ENCODE assay signal across 1 cellular context in the genomic region with DNA sequence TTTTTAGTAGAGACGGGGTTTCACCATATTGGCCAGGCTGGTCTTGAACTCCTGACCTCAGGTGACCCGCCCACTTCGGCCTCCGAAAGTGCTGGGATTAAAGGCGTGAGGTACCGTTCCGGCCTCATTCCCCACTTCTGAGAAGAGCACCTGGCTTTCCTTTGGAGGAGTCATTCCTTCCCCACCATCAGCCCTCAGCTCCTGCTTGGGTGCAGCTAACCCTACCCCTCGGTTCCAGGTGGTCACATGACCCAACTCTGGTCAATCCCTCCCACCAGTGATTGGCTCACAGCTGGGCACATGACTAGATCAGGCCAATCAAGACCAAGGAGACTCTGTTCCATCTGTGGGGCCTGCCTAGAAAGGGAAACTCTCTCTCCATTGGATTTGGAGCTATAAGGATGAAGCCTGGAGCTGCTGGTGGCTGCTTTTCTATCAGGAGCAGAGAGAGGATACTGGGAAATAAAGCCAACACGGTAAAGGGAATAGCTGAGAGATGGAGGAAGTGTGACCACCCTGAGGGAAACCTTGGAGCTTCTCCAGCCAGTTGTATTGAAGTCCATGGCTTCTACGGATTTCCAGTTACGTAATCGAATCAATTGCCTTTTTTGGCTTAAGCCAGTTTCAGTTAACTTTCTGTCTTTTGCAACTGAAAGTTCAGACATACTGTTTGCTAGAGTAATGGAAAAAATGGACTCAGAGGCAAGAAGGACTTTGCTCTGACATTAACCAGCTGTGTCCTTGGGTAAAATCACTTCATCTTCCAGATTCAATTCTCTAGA.
A peak's percentile ranks its signal among the peaks of the same experiment; 100 is the strongest.
TF ChIP-seq lines count a peak whose summit lies in the region.

No MANE protein-coding gene starts in this region.

TF ChIP-seq in HepG2, 621 proteins besides CTCF, POLR2A, EP300 and RAD21 (continued from another document and continues in another):
- TF ChIP-seq, protein P1, sequence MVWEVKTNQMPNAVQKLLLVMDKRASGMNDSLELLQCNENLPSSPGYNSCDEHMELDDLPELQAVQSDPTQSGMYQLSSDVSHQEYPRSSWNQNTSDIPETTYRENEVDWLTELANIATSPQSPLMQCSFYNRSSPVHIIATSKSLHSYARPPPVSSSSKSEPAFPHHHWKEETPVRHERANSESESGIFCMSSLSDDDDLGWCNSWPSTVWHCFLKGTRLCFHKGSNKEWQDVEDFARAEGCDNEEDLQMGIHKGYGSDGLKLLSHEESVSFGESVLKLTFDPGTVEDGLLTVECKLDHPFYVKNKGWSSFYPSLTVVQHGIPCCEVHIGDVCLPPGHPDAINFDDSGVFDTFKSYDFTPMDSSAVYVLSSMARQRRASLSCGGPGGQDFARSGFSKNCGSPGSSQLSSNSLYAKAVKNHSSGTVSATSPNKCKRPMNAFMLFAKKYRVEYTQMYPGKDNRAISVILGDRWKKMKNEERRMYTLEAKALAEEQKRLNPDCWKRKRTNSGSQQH (CRISPR knock-in tag; IDR thresholded peaks at IDR 0.05; ENCODE audit: low read depth) = no peak
- peak; percentile 69; the same call in 1 of the 2 replicates for TF ChIP-seq ZMYM4 (CRISPR knock-in tag; IDR thresholded peaks at IDR 0.05)
- TF ChIP-seq, protein P2, sequence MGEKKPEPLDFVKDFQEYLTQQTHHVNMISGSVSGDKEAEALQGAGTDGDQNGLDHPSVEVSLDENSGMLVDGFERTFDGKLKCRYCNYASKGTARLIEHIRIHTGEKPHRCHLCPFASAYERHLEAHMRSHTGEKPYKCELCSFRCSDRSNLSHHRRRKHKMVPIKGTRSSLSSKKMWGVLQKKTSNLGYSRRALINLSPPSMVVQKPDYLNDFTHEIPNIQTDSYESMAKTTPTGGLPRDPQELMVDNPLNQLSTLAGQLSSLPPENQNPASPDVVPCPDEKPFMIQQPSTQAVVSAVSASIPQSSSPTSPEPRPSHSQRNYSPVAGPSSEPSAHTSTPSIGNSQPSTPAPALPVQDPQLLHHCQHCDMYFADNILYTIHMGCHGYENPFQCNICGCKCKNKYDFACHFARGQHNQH (CRISPR knock-in tag; IDR thresholded peaks at IDR 0.05) = 0 out of 2 replicates have a peak, but pooled peaks have one; percentile 23
- no peak for TF ChIP-seq ZNF296 (CRISPR knock-in tag; conservative IDR thresholded peaks at IDR 0.05)
- peak; percentile 33; the same call in 1 of the 2 replicates for TF ChIP-seq ZNF431 (CRISPR knock-in tag; IDR thresholded peaks at IDR 0.05; ENCODE audit: borderline replicate concordance, low read depth)
- no peak for TF ChIP-seq SATB2 (CRISPR knock-in tag; IDR thresholded peaks at IDR 0.05)
- no peak for TF ChIP-seq ZFP37 (CRISPR knock-in tag; IDR thresholded peaks at IDR 0.05; ENCODE audit: borderline replicate concordance)
- TF ChIP-seq HNRNPUL1 (IDR thresholded peaks at IDR 0.05; ENCODE audit: low read depth, low read length) = no peak
- no peak for TF ChIP-seq ZNF589 (CRISPR knock-in tag; conservative IDR thresholded peaks at IDR 0.05)
- 0 out of 2 replicates have a peak, but pooled peaks have one; percentile 26 for TF ChIP-seq SOX5 (CRISPR knock-in tag; IDR thresholded peaks at IDR 0.05; ENCODE audit: borderline replicate concordance)
- TF ChIP-seq REPIN1 (CRISPR knock-in tag; IDR thresholded peaks at IDR 0.05; ENCODE audit: borderline replicate concordance, low read depth) = peak; percentile 58; the same call in 1 of the 2 replicates
- TF ChIP-seq SAP130 (CRISPR knock-in tag; IDR thresholded peaks at IDR 0.05; ENCODE audit: low read depth) = 0 out of 2 replicates have a peak, but pooled peaks have one; percentile 19
- TF ChIP-seq GATAD2A (CRISPR knock-in tag; IDR thresholded peaks at IDR 0.05) = peak; percentile 81
- TF ChIP-seq HDAC1 (CRISPR knock-in tag; IDR thresholded peaks at IDR 0.05) = peak; percentile 61
- TF ChIP-seq TCF12 (IDR thresholded peaks at IDR 0.05) = no peak
- TF ChIP-seq TCF12 (CRISPR knock-in tag; IDR thresholded peaks at IDR 0.05) = 0 out of 2 replicates have a peak, but pooled peaks have one; percentile 40
- no peak for TF ChIP-seq ZNF20 (CRISPR knock-in tag; IDR thresholded peaks at IDR 0.05)
- no peak for TF ChIP-seq EZH2 (conservative IDR thresholded peaks at IDR 0.05; ENCODE audit: low read depth, low read length)
- TF ChIP-seq ONECUT2 (CRISPR knock-in tag; IDR thresholded peaks at IDR 0.05) = no peak
- no peak for TF ChIP-seq MATR3 (CRISPR knock-in tag; IDR thresholded peaks at IDR 0.05)
- TF ChIP-seq ZNF530 (CRISPR knock-in tag; IDR thresholded peaks at IDR 0.05; ENCODE audit: low read depth) = no peak
- TF ChIP-seq NFRKB (IDR thresholded peaks at IDR 0.05) = no peak
- no peak for TF ChIP-seq ZNF367 (CRISPR knock-in tag; IDR thresholded peaks at IDR 0.05; ENCODE audit: borderline replicate concordance)
- TF ChIP-seq ZNF331 (CRISPR knock-in tag; IDR thresholded peaks at IDR 0.05) = peak; percentile 24; the same call in 1 of the 2 replicates
- peak; percentile 63 for TF ChIP-seq MED1 (CRISPR knock-in tag; IDR thresholded peaks at IDR 0.05)
- TF ChIP-seq, protein P3, sequence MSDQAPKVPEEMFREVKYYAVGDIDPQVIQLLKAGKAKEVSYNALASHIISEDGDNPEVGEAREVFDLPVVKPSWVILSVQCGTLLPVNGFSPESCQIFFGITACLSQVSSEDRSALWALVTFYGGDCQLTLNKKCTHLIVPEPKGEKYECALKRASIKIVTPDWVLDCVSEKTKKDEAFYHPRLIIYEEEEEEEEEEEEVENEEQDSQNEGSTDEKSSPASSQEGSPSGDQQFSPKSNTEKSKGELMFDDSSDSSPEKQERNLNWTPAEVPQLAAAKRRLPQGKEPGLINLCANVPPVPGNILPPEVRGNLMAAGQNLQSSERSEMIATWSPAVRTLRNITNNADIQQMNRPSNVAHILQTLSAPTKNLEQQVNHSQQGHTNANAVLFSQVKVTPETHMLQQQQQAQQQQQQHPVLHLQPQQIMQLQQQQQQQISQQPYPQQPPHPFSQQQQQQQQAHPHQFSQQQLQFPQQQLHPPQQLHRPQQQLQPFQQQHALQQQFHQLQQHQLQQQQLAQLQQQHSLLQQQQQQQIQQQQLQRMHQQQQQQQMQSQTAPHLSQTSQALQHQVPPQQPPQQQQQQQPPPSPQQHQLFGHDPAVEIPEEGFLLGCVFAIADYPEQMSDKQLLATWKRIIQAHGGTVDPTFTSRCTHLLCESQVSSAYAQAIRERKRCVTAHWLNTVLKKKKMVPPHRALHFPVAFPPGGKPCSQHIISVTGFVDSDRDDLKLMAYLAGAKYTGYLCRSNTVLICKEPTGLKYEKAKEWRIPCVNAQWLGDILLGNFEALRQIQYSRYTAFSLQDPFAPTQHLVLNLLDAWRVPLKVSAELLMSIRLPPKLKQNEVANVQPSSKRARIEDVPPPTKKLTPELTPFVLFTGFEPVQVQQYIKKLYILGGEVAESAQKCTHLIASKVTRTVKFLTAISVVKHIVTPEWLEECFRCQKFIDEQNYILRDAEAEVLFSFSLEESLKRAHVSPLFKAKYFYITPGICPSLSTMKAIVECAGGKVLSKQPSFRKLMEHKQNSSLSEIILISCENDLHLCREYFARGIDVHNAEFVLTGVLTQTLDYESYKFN (CRISPR knock-in tag; conservative IDR thresholded peaks at IDR 0.05) = peak; percentile 73
- TF ChIP-seq HIVEP1 (CRISPR knock-in tag; IDR thresholded peaks at IDR 0.05) = no peak; the same call in 1 of the 2 replicates
- TF ChIP-seq HNF4A (CRISPR knock-in tag; IDR thresholded peaks at IDR 0.05) = peak; percentile 88
- TF ChIP-seq ATF7 (IDR thresholded peaks at IDR 0.05) = peak; percentile 27; the same call in 1 of the 2 replicates
- no peak for TF ChIP-seq ATF7 (CRISPR knock-in tag; IDR thresholded peaks at IDR 0.05)
- peak; percentile 4; the same call in 1 of the 2 replicates for TF ChIP-seq MEF2D (CRISPR knock-in tag; IDR thresholded peaks at IDR 0.05)
- TF ChIP-seq ZNF678 (CRISPR knock-in tag; IDR thresholded peaks at IDR 0.05) = no peak
- TF ChIP-seq CREM (IDR thresholded peaks at IDR 0.05) = peak; percentile 31; the same call in 1 of the 2 replicates
- no peak for TF ChIP-seq CREM (CRISPR knock-in tag; IDR thresholded peaks at IDR 0.05)
- no peak for TF ChIP-seq CBX5 (CRISPR knock-in tag; IDR thresholded peaks at IDR 0.05; ENCODE audit: borderline replicate concordance)
- no peak for TF ChIP-seq HDAC6 (IDR thresholded peaks at IDR 0.05; ENCODE audit: low read depth, low read length)
- no peak for TF ChIP-seq JARID2 (CRISPR knock-in tag; IDR thresholded peaks at IDR 0.05; ENCODE audit: insufficient replicate concordance)
- TF ChIP-seq, protein P4, sequence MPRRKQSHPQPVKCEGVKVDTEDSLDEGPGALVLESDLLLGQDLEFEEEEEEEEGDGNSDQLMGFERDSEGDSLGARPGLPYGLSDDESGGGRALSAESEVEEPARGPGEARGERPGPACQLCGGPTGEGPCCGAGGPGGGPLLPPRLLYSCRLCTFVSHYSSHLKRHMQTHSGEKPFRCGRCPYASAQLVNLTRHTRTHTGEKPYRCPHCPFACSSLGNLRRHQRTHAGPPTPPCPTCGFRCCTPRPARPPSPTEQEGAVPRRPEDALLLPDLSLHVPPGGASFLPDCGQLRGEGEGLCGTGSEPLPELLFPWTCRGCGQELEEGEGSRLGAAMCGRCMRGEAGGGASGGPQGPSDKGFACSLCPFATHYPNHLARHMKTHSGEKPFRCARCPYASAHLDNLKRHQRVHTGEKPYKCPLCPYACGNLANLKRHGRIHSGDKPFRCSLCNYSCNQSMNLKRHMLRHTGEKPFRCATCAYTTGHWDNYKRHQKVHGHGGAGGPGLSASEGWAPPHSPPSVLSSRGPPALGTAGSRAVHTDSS (CRISPR knock-in tag; conservative IDR thresholded peaks at IDR 0.05) = no peak
- peak; percentile 81 for TF ChIP-seq POGZ (CRISPR knock-in tag; IDR thresholded peaks at IDR 0.05)
- TF ChIP-seq, protein P5, sequence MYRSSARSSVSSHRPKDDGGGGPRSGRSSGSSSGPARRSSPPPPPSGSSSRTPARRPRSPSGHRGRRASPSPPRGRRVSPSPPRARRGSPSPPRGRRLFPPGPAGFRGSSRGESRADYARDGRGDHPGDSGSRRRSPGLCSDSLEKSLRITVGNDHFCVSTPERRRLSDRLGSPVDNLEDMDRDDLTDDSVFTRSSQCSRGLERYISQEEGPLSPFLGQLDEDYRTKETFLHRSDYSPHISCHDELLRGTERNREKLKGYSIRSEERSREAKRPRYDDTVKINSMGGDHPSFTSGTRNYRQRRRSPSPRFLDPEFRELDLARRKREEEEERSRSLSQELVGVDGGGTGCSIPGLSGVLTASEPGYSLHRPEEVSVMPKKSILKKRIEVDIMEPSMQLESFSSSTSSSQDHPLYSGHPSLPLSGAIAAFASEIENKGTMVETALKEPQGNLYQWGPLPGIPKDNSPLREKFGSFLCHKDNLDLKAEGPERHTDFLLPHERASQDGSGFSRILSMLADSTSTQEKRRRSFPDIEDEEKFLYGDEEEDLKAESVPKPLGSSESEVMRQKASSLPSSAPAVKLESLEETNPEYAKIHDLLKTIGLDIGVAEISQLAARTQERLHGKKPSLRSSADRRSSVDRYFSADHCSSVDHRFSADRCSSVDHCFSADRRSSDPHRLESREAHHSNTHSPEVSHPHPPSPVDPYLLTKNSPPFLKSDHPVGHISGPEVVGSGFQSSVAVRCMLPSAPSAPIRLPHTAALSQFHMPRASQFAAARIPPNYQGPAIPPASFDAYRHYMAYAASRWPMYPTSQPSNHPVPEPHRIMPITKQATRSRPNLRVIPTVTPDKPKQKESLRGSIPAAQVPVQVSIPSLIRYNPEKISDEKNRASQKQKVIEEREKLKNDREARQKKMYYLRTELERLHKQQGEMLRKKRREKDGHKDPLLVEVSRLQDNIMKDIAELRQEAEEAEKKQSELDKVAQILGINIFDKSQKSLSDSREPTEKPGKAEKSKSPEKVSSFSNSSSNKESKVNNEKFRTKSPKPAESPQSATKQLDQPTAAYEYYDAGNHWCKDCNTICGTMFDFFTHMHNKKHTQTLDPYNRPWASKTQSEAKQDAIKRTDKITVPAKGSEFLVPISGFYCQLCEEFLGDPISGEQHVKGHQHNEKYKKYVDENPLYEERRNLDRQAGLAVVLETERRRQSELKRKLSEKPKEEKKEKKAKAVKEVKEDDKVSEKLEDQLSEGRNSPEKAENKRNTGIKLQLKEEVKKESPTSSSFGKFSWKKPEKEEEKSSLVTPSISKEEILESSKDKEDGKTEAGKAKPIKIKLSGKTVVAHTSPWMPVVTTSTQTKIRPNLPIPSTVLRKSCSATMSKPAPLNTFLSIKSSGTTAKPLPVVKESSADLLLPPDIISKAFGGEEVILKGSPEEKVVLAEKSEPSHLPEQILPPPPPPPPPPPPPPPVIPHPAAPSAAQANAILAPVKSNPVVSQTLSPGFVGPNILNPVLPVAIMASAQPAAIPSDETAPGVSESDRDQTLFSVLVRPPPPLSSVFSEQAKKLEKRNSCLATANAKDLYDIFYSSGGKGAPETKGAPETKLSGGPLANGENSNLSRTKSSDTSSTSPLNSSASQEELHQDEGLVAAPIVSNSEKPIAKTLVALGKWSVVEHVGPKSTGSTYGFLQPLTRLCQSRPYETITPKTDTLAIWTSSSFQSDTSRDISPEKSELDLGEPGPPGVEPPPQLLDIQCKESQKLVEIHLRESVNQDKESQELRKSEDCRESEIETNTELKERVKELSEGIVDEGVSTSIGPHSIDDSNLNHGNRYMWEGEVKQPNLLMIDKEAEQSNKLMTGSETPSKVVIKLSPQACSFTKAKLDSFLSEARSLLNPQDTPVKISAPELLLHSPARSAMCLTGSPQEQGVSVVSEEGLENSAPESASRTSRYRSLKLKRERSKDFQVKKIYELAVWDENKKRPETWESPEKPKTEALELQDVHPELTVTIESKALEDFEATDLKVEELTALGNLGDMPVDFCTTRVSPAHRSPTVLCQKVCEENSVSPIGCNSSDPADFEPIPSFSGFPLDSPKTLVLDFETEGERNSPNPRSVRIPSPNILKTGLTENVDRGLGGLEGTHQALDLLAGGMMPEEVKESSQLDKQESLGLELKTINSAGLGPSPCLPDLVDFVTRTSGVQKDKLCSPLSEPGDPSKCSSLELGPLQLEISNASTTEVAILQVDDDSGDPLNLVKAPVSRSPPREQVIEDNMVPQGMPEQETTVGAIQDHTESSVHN (CRISPR knock-in tag; IDR thresholded peaks at IDR 0.05) = no peak
- TF ChIP-seq ZNF674 (CRISPR knock-in tag; IDR thresholded peaks at IDR 0.05; ENCODE audit: low read depth) = no peak
- TF ChIP-seq HES4 (CRISPR knock-in tag; IDR thresholded peaks at IDR 0.05; ENCODE audit: borderline replicate concordance) = no peak
- no peak for TF ChIP-seq ZNF484 (CRISPR knock-in tag; IDR thresholded peaks at IDR 0.05; ENCODE audit: borderline replicate concordance, low read depth)
- TF ChIP-seq GABPA (IDR thresholded peaks at IDR 0.05; ENCODE audit: low read depth, low read length) = no peak
- TF ChIP-seq GABPA (CRISPR knock-in tag; IDR thresholded peaks at IDR 0.05; ENCODE audit: low read depth) = no peak
